In genomic region chr16:28218109-28218508, GRCh38 we compare ENCODE assay signal across 8 cellular contexts. TPM values are rescaled to one million over a fixed set of nuclear protein-coding genes. Genes with fewer than 3 reads are reported as not detected.
A peak's percentile ranks its signal among the peaks of the same experiment; 100 is the strongest.
DNase-seq lines count a peak whose midpoint lies in the region; ATAC-seq, FAIRE-seq and TF ChIP-seq lines count a peak whose summit lies in the region.

No MANE protein-coding gene starts in this region.

- H3K27me3 ChIP-seq in Panc1 (ENCODE audit: control insufficient read depth, insufficient read depth, low read length) (no peaks in the 10 kb centered on the region), keratinocyte (ENCODE audit: control insufficient read depth, extremely low read depth, insufficient read depth, low read length) (no peaks in the 10 kb centered on the region)

- CTCF ChIA-PET in Panc1 (lab: Charles Lee): interaction anchor here (0.9 kb wide), 1 partner anchor 137 kb away, joined by 7 read pairs; no protein-coding TSS in a partner anchor

- peak; percentile 66 for ATAC-seq in GM18868 (IDR thresholded peaks at IDR 0.05; ENCODE audit: unreplicated experiment)
- peak; percentile 86 for ATAC-seq in Panc1
- peak; percentile 100 for ATAC-seq in stimulated activated naive B cell treated with anti-CD40 and anti-IgM and Interleukin-4, amounts not matched to agents 10 μg/mL and 1 μg/mL and 100 μg/mL, for 72 hours (replicated peaks)
- no peak for ATAC-seq in GM18505 (IDR thresholded peaks at IDR 0.05; ENCODE audit: unreplicated experiment)
- no peak for ATAC-seq in HG03139 (IDR thresholded peaks at IDR 0.05; ENCODE audit: unreplicated experiment)

- H4K20me1 ChIP-seq in keratinocyte (ENCODE audit: control insufficient read depth, extremely low read depth, insufficient read depth, low read length): no peaks in the 10 kb centered on the region

- H3K9me3 Mint-ChIP-seq in stimulated activated naive B cell treated with anti-CD40 and anti-IgM and Interleukin-4, amounts not matched to agents 10 μg/mL and 1 μg/mL and 100 μg/mL, for 72 hours: no peaks in the 10 kb centered on the region

- no peaks in the 10 kb centered on the region for H3K79me2 ChIP-seq in keratinocyte (ENCODE audit: control insufficient read depth, insufficient read depth, low read length)

- in situ Hi-C loops in Panc1 (cut with HindIII; ENCODE audit: low pct_unique_long_range_greater_than_20kb, low sequenced_read_pairs): no loop called here

- H3K4me3 ChIP-seq in Panc1 (ENCODE audit: low read depth in 2 of 2, low read length in 2 of 2) (no peak overlapping the region), keratinocyte (ENCODE audit: control insufficient read depth in 2 of 3, extremely low read depth in 1 of 3, insufficient read depth in 2 of 3, low read depth in 1 of 3, low read length in 3 of 3) (no peak overlapping the region)

- no peak overlapping the region for H3K27ac ChIP-seq in Panc1 (ENCODE audit: low read length)
- no peak overlapping the region for H3K27ac ChIP-seq in keratinocyte (ENCODE audit: control insufficient read depth, insufficient read depth, low read length)

- H3K27me3 Mint-ChIP-seq in stimulated activated naive B cell treated with anti-CD40 and anti-IgM and Interleukin-4, amounts not matched to agents 10 μg/mL and 1 μg/mL and 100 μg/mL, for 72 hours: no peaks in the 10 kb centered on the region

- BruUV-seq in Panc1 (replicated peaks; lab: Mats Ljungman, UMichigan): no TSS peak

- no peak overlapping the region for H3K4me2 ChIP-seq in keratinocyte (ENCODE audit: control insufficient read depth, extremely low read depth, insufficient read depth, low read depth, low read length)

- peak; percentile 72 for DNase-seq in AG08395 (ENCODE audit: low spot score)
- peak; percentile 38 for DNase-seq in Panc1 (ENCODE audit: low read depth, low spot score)
- DNase-seq in activated effector memory CD4-positive, alpha-beta T cell treated with Interleukin-2 at 50 U/mL for 16 hours: peak; percentile 53
- DNase-seq in keratinocyte (ENCODE audit: low read depth, low spot score): no peak
- DNase-seq in stimulated activated naive B cell treated with anti-CD40 and anti-IgM and Interleukin-4, amounts not matched to agents 10 μg/mL and 1 μg/mL and 100 μg/mL, for 72 hours: peak; percentile 39

- H3K9me1 ChIP-seq in keratinocyte (ENCODE audit: control insufficient read depth, extremely low read depth, insufficient read depth, low read length): no peaks in the 10 kb centered on the region

- H3K4me1 Mint-ChIP-seq in stimulated activated naive B cell treated with anti-CD40 and anti-IgM and Interleukin-4, amounts not matched to agents 10 μg/mL and 1 μg/mL and 100 μg/mL, for 72 hours: no peaks in the 10 kb centered on the region

- H3K4me1 ChIP-seq in Panc1 (ENCODE audit: control insufficient read depth, insufficient read depth, low read length) (no peaks in the 10 kb centered on the region), keratinocyte (ENCODE audit: control insufficient read depth, extremely low read depth, insufficient read depth, low read length) (no peaks in the 10 kb centered on the region)

- intact Hi-C loops in Panc1 (cut with micrococcal nuclease; ENCODE audit: unreplicated experiment): no loop called here

- POLR2A ChIA-PET in Panc1 (lab: Charles Lee): no interaction called here

- no peaks in the 10 kb centered on the region for H3K36me3 ChIP-seq in Panc1 (ENCODE audit: control insufficient read depth, insufficient read depth, low read length)
- H3K36me3 ChIP-seq in keratinocyte (ENCODE audit: control insufficient read depth in 2 of 2, extremely low read depth in 1 of 2, insufficient read depth in 2 of 2, low read length in 2 of 2): no peaks in the 10 kb centered on the region

- H3K4me3 Mint-ChIP-seq in stimulated activated naive B cell treated with anti-CD40 and anti-IgM and Interleukin-4, amounts not matched to agents 10 μg/mL and 1 μg/mL and 100 μg/mL, for 72 hours: no peak overlapping the region

- H3K27ac Mint-ChIP-seq in stimulated activated naive B cell treated with anti-CD40 and anti-IgM and Interleukin-4, amounts not matched to agents 10 μg/mL and 1 μg/mL and 100 μg/mL, for 72 hours: no peak overlapping the region

- no peaks in the 10 kb centered on the region for H3K9me3 ChIP-seq in Panc1 (ENCODE audit: control insufficient read depth, insufficient read depth, low read depth, low read length)
- H3K9me3 ChIP-seq in keratinocyte (ENCODE audit: control insufficient read depth, low read depth, low read length): no peaks in the 10 kb centered on the region

- TF ChIP-seq CTCF in Panc1 (IDR thresholded peaks at IDR 0.05): no peak
- peak; percentile 58 to 78 (median 77) for TF ChIP-seq CTCF in keratinocyte (optimal IDR thresholded peaks at IDR 0.05 in 1 of 3, IDR thresholded peaks at IDR 0.05 in 1 of 3, conservative IDR thresholded peaks at IDR 0.05 in 1 of 3; ENCODE audit: extremely low read depth in 1 of 3, insufficient read depth in 2 of 3, low read length in 3 of 3)

- FAIRE-seq in keratinocyte (lab: Jason Lieb, UNC): no peak

- no peak for TF ChIP-seq POLR2A in GM18505 (IDR thresholded peaks at IDR 0.05; ENCODE audit: borderline replicate concordance, extremely low read depth, insufficient read depth, insufficient read length)

- dilution Hi-C loops in keratinocyte (cut with MboI; ENCODE audit: extremely low pct_ligation_motif_present, low sequenced_read_pairs): no loop called here

- no peak overlapping the region for H3K9ac ChIP-seq in keratinocyte (ENCODE audit: control insufficient read depth, extremely low read depth, insufficient read depth, low read length)

- no peak overlapping the region for H2AFZ ChIP-seq in keratinocyte (ENCODE audit: control insufficient read depth, low read length)

- H3K36me3 Mint-ChIP-seq in stimulated activated naive B cell treated with anti-CD40 and anti-IgM and Interleukin-4, amounts not matched to agents 10 μg/mL and 1 μg/mL and 100 μg/mL, for 72 hours: no peaks in the 10 kb centered on the region

RNA-seq across cellular contexts. Expression of gene XPO6, which starts 6.3 kb away (rescaled TPM):
- 135 TPM for total RNA-seq in Panc1 (2021; ENCODE audit: unreplicated experiment)
- polyA plus RNA-seq in Panc1 (2012; ENCODE audit: insufficient read length): 141 TPM
- polyA plus RNA-seq in keratinocyte: 111 to 127 TPM (median 114 TPM) in 3 replicates
- 65.0 TPM for polyA plus RNA-seq in keratinocyte (2011; ENCODE audit: low read depth)
- polyA plus RNA-seq in keratinocyte (2011; cell fraction: cytosol; rRNA removed): 125 and 145 TPM in 2 replicates
- 184 and 202 TPM in 2 replicates for polyA plus RNA-seq in keratinocyte (2011; cell fraction: nucleus; rRNA removed)
- polyA plus RNA-seq in keratinocyte (2012; ENCODE audit: low replicate concordance): 54.3 and 83.4 TPM in 2 replicates
- 211 to 400 TPM (median 230 TPM) in 3 replicates for polyA minus RNA-seq in keratinocyte
- polyA minus RNA-seq in keratinocyte (2011; cell fraction: cytosol; rRNA and poly(A)+ RNA removed): 181 TPM
- polyA minus RNA-seq in keratinocyte (2011; cell fraction: nucleus; rRNA and poly(A)+ RNA removed): 136 and 217 TPM in 2 replicates

Comparison
In these comparisons a context has a peak if more than half of its experiments do, and no peak if none do; other contexts are left out.
1. ATAC-seq: peak in GM18868 (single experiment), Panc1 (single experiment) and stimulated activated naive B cell treated with anti-CD40 and anti-IgM and Interleukin-4, amounts not matched to agents 10 μg/mL and 1 μg/mL and 100 μg/mL, for 72 hours (2 of 2); none in GM18505 (single experiment) and HG03139 (single experiment).